12 cellular contexts compared by ENCODE assay signal in the genomic region with DNA sequence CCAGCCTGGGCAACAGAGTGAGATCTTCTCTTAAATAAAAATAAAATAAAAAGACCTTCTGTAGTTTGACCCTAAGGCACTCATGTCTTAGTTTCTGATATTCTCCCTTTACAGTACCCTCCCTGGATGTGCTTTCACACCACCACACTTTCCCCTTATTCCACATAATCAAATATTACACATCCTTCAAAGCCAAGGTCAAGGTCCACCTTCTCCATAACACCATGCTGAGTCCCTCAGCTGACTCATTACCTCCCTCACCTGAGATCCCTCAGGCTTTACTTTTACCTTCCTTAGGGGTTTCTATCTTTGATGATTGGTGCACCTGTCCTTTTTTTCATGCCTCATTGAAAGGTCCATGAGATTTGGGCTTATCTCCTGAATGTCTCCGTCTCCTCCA.
"Had no signal": no experiment of that assay in that cellular context is flagged by ENCODE, and none has a peak within 500 bp of the region (broad histone marks: within the 10 kb centered on the region; RNA-seq: fewer than 3 reads in every experiment).

No MANE protein-coding gene starts in this region.

- H3K27ac ChIP-seq: epithelial cell of prostate, neural progenitor cell, ovary, testis, tibial nerve had no signal

- H3K36me3 Mint-ChIP-seq: natural killer cell treated with Interleukin-12 subunit alpha and Interleukin-12 subunit beta and Interleukin-15 and Interleukin-18, amount 100 ng/mL, for 72 hours; neural progenitor cell; stimulated activated memory B cell treated with anti-CD40 and anti-IgM and Interleukin-4, amounts not matched to agents 10 μg/mL and 1 μg/mL and 100 μg/mL, for 72 hours had no signal

- H3K4me1 Mint-ChIP-seq: neural progenitor cell; stimulated activated memory B cell treated with anti-CD40 and anti-IgM and Interleukin-4, amounts not matched to agents 10 μg/mL and 1 μg/mL and 100 μg/mL, for 72 hours had no signal

- H3K27me3 ChIP-seq: neural progenitor cell, ovary, testis, tibial nerve had no signal

- H3K36me3 ChIP-seq: neural progenitor cell, ovary, tibial nerve had no signal

- H3K4me3 Mint-ChIP-seq: dendritic cell treated with granulocyte-macrophage colony-stimulating factor and Interleukin-4, amounts not matched to agents 40 ng/mL and 50 ng/mL, for 4 days; effector memory CD8-positive, alpha-beta T cell; natural killer cell treated with Interleukin-12 subunit alpha and Interleukin-12 subunit beta and Interleukin-15 and Interleukin-18, amount 100 ng/mL, for 72 hours; neural progenitor cell; stimulated activated memory B cell treated with anti-CD40 and anti-IgM and Interleukin-4, amounts not matched to agents 10 μg/mL and 1 μg/mL and 100 μg/mL, for 72 hours; stimulated activated naive CD8-positive, alpha-beta T cell treated with anti-CD3 and anti-CD28 coated beads, Interleukin-15, Interleukin-2, amounts not matched to agents 100 ng/mL and 50 ng/mL, for 24 hours had no signal

- H3K4me1 ChIP-seq: neural progenitor cell, testis, tibial nerve had no signal

- H3K27ac Mint-ChIP-seq: dendritic cell treated with granulocyte-macrophage colony-stimulating factor and Interleukin-4, amounts not matched to agents 40 ng/mL and 50 ng/mL, for 4 days; effector memory CD8-positive, alpha-beta T cell; natural killer cell treated with Interleukin-12 subunit alpha and Interleukin-12 subunit beta and Interleukin-15 and Interleukin-18, amount 100 ng/mL, for 72 hours; neural progenitor cell; stimulated activated memory B cell treated with anti-CD40 and anti-IgM and Interleukin-4, amounts not matched to agents 10 μg/mL and 1 μg/mL and 100 μg/mL, for 72 hours; stimulated activated naive CD8-positive, alpha-beta T cell treated with anti-CD3 and anti-CD28 coated beads, Interleukin-15, Interleukin-2, amounts not matched to agents 100 ng/mL and 50 ng/mL, for 24 hours had no signal

- H3K9me3 Mint-ChIP-seq: dendritic cell treated with granulocyte-macrophage colony-stimulating factor and Interleukin-4, amounts not matched to agents 40 ng/mL and 50 ng/mL, for 4 days; effector memory CD8-positive, alpha-beta T cell; natural killer cell treated with Interleukin-12 subunit alpha and Interleukin-12 subunit beta and Interleukin-15 and Interleukin-18, amount 100 ng/mL, for 72 hours; stimulated activated memory B cell treated with anti-CD40 and anti-IgM and Interleukin-4, amounts not matched to agents 10 μg/mL and 1 μg/mL and 100 μg/mL, for 72 hours; stimulated activated naive CD8-positive, alpha-beta T cell treated with anti-CD3 and anti-CD28 coated beads, Interleukin-15, Interleukin-2, amounts not matched to agents 100 ng/mL and 50 ng/mL, for 24 hours had no signal

- ATAC-seq: natural killer cell treated with Interleukin-12 subunit alpha and Interleukin-12 subunit beta and Interleukin-15 and Interleukin-18, amount 100 ng/mL, for 72 hours had no signal

- H3K27me3 Mint-ChIP-seq: stimulated activated naive CD8-positive, alpha-beta T cell treated with anti-CD3 and anti-CD28 coated beads, Interleukin-15, Interleukin-2, amounts not matched to agents 100 ng/mL and 50 ng/mL, for 24 hours had no signal

- H3K9me3 ChIP-seq: ovary, testis, tibial nerve had no signal

- DNase-seq: cerebellar nuclear complex had no signal

- H3K4me3 ChIP-seq: neural progenitor cell, ovary, smooth muscle cell, testis, tibial nerve had no signal
